ENCODE assay signal across 8 cellular contexts in genomic region chr6:120804612-120805011, GRCh38.
"Had no signal": no experiment of that assay in that cellular context is flagged by ENCODE, and none has a peak within 500 bp of the region (broad histone marks: within the 10 kb centered on the region; RNA-seq: fewer than 3 reads in every experiment).

No MANE protein-coding gene starts in this region.

- FAIRE-seq: HepG2 had no signal

- H3K9ac ChIP-seq: GM23248 had no signal

- DNase-seq: GOT3, H9, HFFc6, KG1 had no signal

- H3K27me3 Mint-ChIP-seq: IgD-negative memory B cell had no signal

- H2AFZ ChIP-seq: GM23248 had no signal

- H3K4me3 ChIP-seq: GM23248 had no signal

- H3K27ac ChIP-seq: GM23248, HL-60 had no signal

- H3K4me1 Mint-ChIP-seq: IgD-negative memory B cell had no signal

- H3K36me3 Mint-ChIP-seq: IgD-negative memory B cell had no signal

- ATAC-seq: HepG2 had no signal

- H3K4me3 Mint-ChIP-seq: H9, HFFc6 had no signal

- H3K27ac Mint-ChIP-seq: H9, HFFc6, IgD-negative memory B cell had no signal
